Comparison of ENCODE assay signal across 35 cellular contexts in genomic region chr1:190183588-190183987, GRCh38.
DNase-seq lines count a peak whose midpoint lies in the region; ATAC-seq, FAIRE-seq and TF ChIP-seq lines count a peak whose summit lies in the region.
"Had no signal": no experiment of that assay in that cellular context is flagged by ENCODE, and none has a peak within 500 bp of the region (broad histone marks: within the 10 kb centered on the region; RNA-seq: fewer than 3 reads in every experiment).

No MANE protein-coding gene starts in this region.

- TF ChIP-seq CTCF in cardiac muscle cell (IDR thresholded peaks at IDR 0.05; ENCODE audit: low read depth, low read length) (no peak), heart right ventricle (IDR thresholded peaks at IDR 0.05) (no peak), H1 (IDR thresholded peaks at IDR 0.05; ENCODE audit: control extremely low read depth in 1 of 3, insufficient read depth in 1 of 3, low read depth in 1 of 3, low read length in 3 of 3) (no peak), endodermal cell (conservative IDR thresholded peaks at IDR 0.05) (no peak), gastrocnemius medialis (IDR thresholded peaks at IDR 0.05 in 4 of 5, conservative IDR thresholded peaks at IDR 0.05 in 1 of 5) (no peak), Caco-2 (IDR thresholded peaks at IDR 0.05; ENCODE audit: insufficient read depth in 1 of 2, low read depth in 1 of 2, low read length in 1 of 2, severe bottlenecking in 1 of 2, unreplicated experiment in 1 of 2) (no peak)

- H2BK20ac ChIP-seq in H1 (ENCODE audit: low read length): no peak overlapping the region

- intact Hi-C loops in heart right ventricle (cut with DNase I) (loop anchor here in 1 of 10 donors (10.0 kb wide), 1 partner anchor 1179 kb away; no protein-coding TSS in a partner anchor), gastrocnemius medialis (cut with DNase I; ENCODE audit: low total_unique reads) (no loop called here), Caco-2 (cut with micrococcal nuclease; ENCODE audit: unreplicated experiment) (no loop called here)

- H4K5ac ChIP-seq in H1 (ENCODE audit: insufficient read length, low read depth, low read length) (no peak overlapping the region), mesendoderm (ENCODE audit: low read length) (no peak overlapping the region)

- BruUV-seq in Caco-2 (replicated peaks; lab: Mats Ljungman, UMichigan): no TSS peak

- H4K91ac ChIP-seq in H1 (replicated peaks; ENCODE audit: insufficient read length, low read length): no peak overlapping the region

- H3K4me2 ChIP-seq in H1 (ENCODE audit: insufficient read depth in 1 of 2, low read depth in 2 of 2, low read length in 2 of 2) (no peak overlapping the region), mesendoderm (ENCODE audit: low read length) (no peak overlapping the region)
- H3K4me2 ChIP-seq: A549; BLaER1; BLaER1 treated with 17β-estradiol and CSF1 and Interleukin-3, amounts not matched to agents 10 nM and 100 nM had no signal

- H3K27me3 ChIP-seq in cardiac muscle cell (no peaks in the 10 kb centered on the region), heart right ventricle (no peaks in the 10 kb centered on the region), H1 (replicated peaks in 1 of 4; ENCODE audit: control insufficient read depth in 3 of 4, extremely low read depth in 1 of 4, insufficient read depth in 3 of 4, low read length in 3 of 4) (no peaks in the 10 kb centered on the region), endodermal cell (ENCODE audit: control insufficient read depth, insufficient read depth, low read length, poor library complexity, severe bottlenecking) (no peaks in the 10 kb centered on the region), mesendoderm (ENCODE audit: insufficient read depth, low read length, poor library complexity) (no peaks in the 10 kb centered on the region), gastrocnemius medialis (no peaks in the 10 kb centered on the region), Caco-2 (replicated peaks; ENCODE audit: control insufficient read depth, insufficient read depth, low read length) (no peaks in the 10 kb centered on the region)
- H3K27me3 ChIP-seq: BE2C; BLaER1; BLaER1 treated with 17β-estradiol and CSF1 and Interleukin-3, amounts not matched to agents 10 nM and 100 nM had no signal

- DNase-seq in cardiac muscle cell (ENCODE audit: low read depth in 1 of 2, low spot score in 1 of 2): peak in 1 of 2 donors; percentile 45
- DNase-seq in heart right ventricle: no peak
- DNase-seq in H1 (ENCODE audit: low read depth in 1 of 2, low spot score in 2 of 2): no peak
- DNase-seq in endodermal cell: peak; percentile 64
- peak; percentile 61 for DNase-seq in mesendoderm
- DNase-seq in gastrocnemius medialis: no peak
- DNase-seq in Caco-2: no peak
- DNase-seq: 8988T; ACHN; AML-193; BE2C; C1 segment of cervical spinal cord; Calu3; CD4-positive, alpha-beta memory T cell; CD4-positive, alpha-beta T cell; CD4-positive, CD25-positive, alpha-beta regulatory T cell; CD8-positive, alpha-beta memory T cell; CD8-positive, alpha-beta T cell; COR-L47; DMS 273 treated with DMSO at 0.1 percent for 48 hours; DMS153; DMS53; DMS79; DMS79 treated with DMSO at 0.1 percent for 48 hours; DND-41; EL had no signal

- no peaks in the 10 kb centered on the region for H3K36me3 ChIP-seq in cardiac muscle cell
- no peaks in the 10 kb centered on the region for H3K36me3 ChIP-seq in heart right ventricle
- no peaks in the 10 kb centered on the region for H3K36me3 ChIP-seq in H1 (ENCODE audit: control insufficient read depth in 2 of 4, insufficient read depth in 4 of 4, low read length in 3 of 4)
- H3K36me3 ChIP-seq in endodermal cell (ENCODE audit: control insufficient read depth, insufficient read depth, low read length): no peaks in the 10 kb centered on the region
- no peaks in the 10 kb centered on the region for H3K36me3 ChIP-seq in mesendoderm (ENCODE audit: control insufficient read depth, insufficient read depth, low read length)
- H3K36me3 ChIP-seq in gastrocnemius medialis: no peaks in the 10 kb centered on the region
- H3K36me3 ChIP-seq in Caco-2 (ENCODE audit: control insufficient read depth, insufficient read depth, low read length): no peaks in the 10 kb centered on the region
- H3K36me3 ChIP-seq: BE2C; BLaER1; BLaER1 treated with 17β-estradiol and CSF1 and Interleukin-3, amounts not matched to agents 10 nM and 100 nM had no signal

- H3K4me3 Mint-ChIP-seq in endodermal cell (no peak overlapping the region), Caco-2 (ENCODE audit: unreplicated experiment) (no peak overlapping the region)
- H3K4me3 Mint-ChIP-seq: B cell; CD14-positive monocyte; CD4-positive, alpha-beta memory T cell; CD4-positive, alpha-beta T cell; CD4-positive, CD25-positive, alpha-beta regulatory T cell; CD8-positive, alpha-beta memory T cell; CD8-positive, alpha-beta T cell had no signal

- in situ Hi-C loops in gastrocnemius medialis (cut with MboI; ENCODE audit: low sequenced_read_pairs in 4 of 4): no loop called here

- H3K14ac ChIP-seq in H1 (ENCODE audit: insufficient read length): no peak overlapping the region

- no peak overlapping the region for H2BK12ac ChIP-seq in H1 (ENCODE audit: low read depth, low read length)

- peaks cover 17% of the 10 kb centered on the region for H3K4me1 ChIP-seq in cardiac muscle cell (ENCODE audit: low read depth)
- H3K4me1 ChIP-seq in heart right ventricle: no peaks in the 10 kb centered on the region
- no peaks in the 10 kb centered on the region for H3K4me1 ChIP-seq in H1 (replicated peaks in 1 of 4; ENCODE audit: control insufficient read depth in 3 of 4, insufficient read depth in 4 of 4, low read length in 3 of 4)
- H3K4me1 ChIP-seq in endodermal cell (ENCODE audit: control insufficient read depth, insufficient read depth, low read length): peaks cover 5% of the 10 kb centered on the region
- no peaks in the 10 kb centered on the region for H3K4me1 ChIP-seq in mesendoderm (ENCODE audit: control insufficient read depth, low read depth, low read length)
- H3K4me1 ChIP-seq in gastrocnemius medialis: no peaks in the 10 kb centered on the region
- peaks cover 12% of the 10 kb centered on the region for H3K4me1 ChIP-seq in Caco-2
- H3K4me1 ChIP-seq: BE2C; BLaER1; BLaER1 treated with 17β-estradiol and CSF1 and Interleukin-3, amounts not matched to agents 10 nM and 100 nM had no signal

- CTCF ChIA-PET in H1 (lab: Charles Lee; ENCODE audit: partially characterized antibody) (interaction anchor here (0.9 kb wide), 2 partner anchors 63 to 947 kb away, joined by 3 to 4 read pairs; no protein-coding TSS in a partner anchor), Caco-2 (lab: Charles Lee) (no interaction called here)

- H3K18ac ChIP-seq in H1 (ENCODE audit: extremely low read depth, low read length): no peak overlapping the region
- no peak overlapping the region for H3K18ac ChIP-seq in mesendoderm (ENCODE audit: low read length)

- H4K8ac ChIP-seq in H1 (ENCODE audit: extremely low read depth, insufficient read depth, low read length): no peak overlapping the region
- no peak overlapping the region for H4K8ac ChIP-seq in mesendoderm (ENCODE audit: low read depth, low read length)

- POLR2A ChIA-PET in H1 (lab: Charles Lee; ENCODE audit: partially characterized antibody): no interaction called here
- POLR2A ChIA-PET in Caco-2 (lab: Charles Lee): no interaction called here

- no peaks in the 10 kb centered on the region for H3K23me2 ChIP-seq in H1 (ENCODE audit: low read depth, low read length)

- ATAC-seq in heart right ventricle (no peak), GM21619 (IDR thresholded peaks at IDR 0.05; ENCODE audit: unreplicated experiment) (no peak), gastrocnemius medialis (no peak)
- ATAC-seq: A549; CD8-positive, alpha-beta T cell had no signal

- H3K4ac ChIP-seq in H1 (replicated peaks; ENCODE audit: insufficient read length, low read depth, low read length): no peak overlapping the region
- H3K4ac ChIP-seq in mesendoderm (ENCODE audit: low read depth, low read length): no peak overlapping the region

- 0 out of 2 replicates have a peak overlapping the region, but pooled peaks have one; percentile 14 for H2AFZ ChIP-seq in H1 (ENCODE audit: low read length)

- FAIRE-seq in H1 (lab: Jason Lieb, UNC): no peak
- FAIRE-seq: A204.1, A549 had no signal

- H3K79me1 ChIP-seq in H1 (ENCODE audit: low read depth, low read length): no peaks in the 10 kb centered on the region
- H3K79me1 ChIP-seq in mesendoderm (ENCODE audit: low read length): no peaks in the 10 kb centered on the region

- TF ChIP-seq RAD21 in H1 (IDR thresholded peaks at IDR 0.05 in 1 of 2, conservative IDR thresholded peaks at IDR 0.05 in 1 of 2; ENCODE audit: low read depth in 2 of 2, low read length in 2 of 2): no peak

- no peak overlapping the region for H3K23ac ChIP-seq in H1 (ENCODE audit: insufficient read length)
- H3K23ac ChIP-seq in mesendoderm (ENCODE audit: low read length): no peak overlapping the region

- no peak overlapping the region for H2AK5ac ChIP-seq in H1 (ENCODE audit: low read depth, low read length)
- no peak overlapping the region for H2AK5ac ChIP-seq in mesendoderm (ENCODE audit: low read length)

- H2BK120ac ChIP-seq in H1 (replicated peaks; ENCODE audit: low read depth, low read length) (no peak overlapping the region), mesendoderm (ENCODE audit: low read depth, low read length) (no peak overlapping the region)

- TF ChIP-seq EP300 in H1 (IDR thresholded peaks at IDR 0.05; ENCODE audit: borderline replicate concordance in 1 of 2, low read depth in 2 of 2, low read length in 2 of 2): no peak

- H3K9ac ChIP-seq in H1 (replicated peaks in 1 of 4; ENCODE audit: extremely low read depth in 1 of 4, low read depth in 3 of 4, low read length in 3 of 4) (no peak overlapping the region), endodermal cell (ENCODE audit: extremely low read depth, low read length, poor library complexity, severe bottlenecking) (no peak overlapping the region), mesendoderm (ENCODE audit: low read length) (no peak overlapping the region)
- H3K9ac ChIP-seq: BLaER1; BLaER1 treated with 17β-estradiol and CSF1 and Interleukin-3, amounts not matched to agents 10 nM and 100 nM had no signal

- no peaks in the 10 kb centered on the region for H3K9me3 Mint-ChIP-seq in endodermal cell
- H3K9me3 Mint-ChIP-seq in Caco-2 (ENCODE audit: unreplicated experiment): no peaks in the 10 kb centered on the region

- H2BK15ac ChIP-seq in H1 (ENCODE audit: low read length) (no peak overlapping the region), mesendoderm (replicated peaks; ENCODE audit: low read depth) (no peak overlapping the region)

- no peak overlapping the region for H3K4me3 ChIP-seq in cardiac muscle cell
- H3K4me3 ChIP-seq in heart right ventricle: no peak overlapping the region
- H3K4me3 ChIP-seq in H1 (ENCODE audit: extremely low read depth in 1 of 4, insufficient read depth in 2 of 4, low read depth in 3 of 4, low read length in 4 of 4): no peak overlapping the region
- no peak overlapping the region for H3K4me3 ChIP-seq in endodermal cell (ENCODE audit: low read length)
- no peak overlapping the region for H3K4me3 ChIP-seq in mesendoderm (ENCODE audit: low read length)
- H3K4me3 ChIP-seq in gastrocnemius medialis: no peak overlapping the region
- H3K4me3 ChIP-seq in Caco-2 (ENCODE audit: low read depth, low read length): no peak overlapping the region
- H3K4me3 ChIP-seq: A549; BLaER1; BLaER1 treated with 17β-estradiol and CSF1 and Interleukin-3, amounts not matched to agents 10 nM and 100 nM had no signal

- H3K56ac ChIP-seq in H1 (replicated peaks; ENCODE audit: insufficient read length, low read depth, low read length) (no peak overlapping the region), mesendoderm (ENCODE audit: low read length) (no peak overlapping the region)

- H3K27ac Mint-ChIP-seq in endodermal cell: no peak overlapping the region
- no peak overlapping the region for H3K27ac Mint-ChIP-seq in Caco-2 (ENCODE audit: unreplicated experiment)
- H3K27ac Mint-ChIP-seq: B cell; CD14-positive monocyte; CD4-positive, alpha-beta memory T cell; CD4-positive, alpha-beta T cell; CD4-positive, CD25-positive, alpha-beta regulatory T cell; CD8-positive, alpha-beta memory T cell; CD8-positive, alpha-beta T cell had no signal

- no peaks in the 10 kb centered on the region for H3K79me2 ChIP-seq in H1 (ENCODE audit: control insufficient read depth in 1 of 2, insufficient read depth in 2 of 2, low read length in 2 of 2)
- H3K79me2 ChIP-seq in mesendoderm (ENCODE audit: control insufficient read depth, insufficient read depth, low read length): no peaks in the 10 kb centered on the region

- H2BK5ac ChIP-seq in H1 (ENCODE audit: low read depth, low read length) (no peak overlapping the region), mesendoderm (ENCODE audit: low read length) (no peak overlapping the region)

- peaks cover 14% of the 10 kb centered on the region for H3K4me1 Mint-ChIP-seq in endodermal cell
- peaks cover 6% of the 10 kb centered on the region for H3K4me1 Mint-ChIP-seq in Caco-2 (ENCODE audit: low read depth, unreplicated experiment)
- H3K4me1 Mint-ChIP-seq: B cell; CD14-positive monocyte; CD4-positive, alpha-beta memory T cell; CD4-positive, CD25-positive, alpha-beta regulatory T cell; CD8-positive, alpha-beta memory T cell had no signal

- no peaks in the 10 kb centered on the region for H3K9me3 ChIP-seq in cardiac muscle cell (ENCODE audit: low read depth)
- H3K9me3 ChIP-seq in heart right ventricle: no peaks in the 10 kb centered on the region
- H3K9me3 ChIP-seq in H1 (ENCODE audit: insufficient read depth in 2 of 2, low read depth in 1 of 2, low read length in 1 of 2): no peaks in the 10 kb centered on the region
- no peaks in the 10 kb centered on the region for H3K9me3 ChIP-seq in endodermal cell (ENCODE audit: control insufficient read depth, low read length)
- no peaks in the 10 kb centered on the region for H3K9me3 ChIP-seq in gastrocnemius medialis
- H3K9me3 ChIP-seq in Caco-2: no peaks in the 10 kb centered on the region
- H3K9me3 ChIP-seq: A549; BE2C; BLaER1; BLaER1 treated with 17β-estradiol and CSF1 and Interleukin-3, amounts not matched to agents 10 nM and 100 nM had no signal

- TF ChIP-seq POLR2A in H1 (IDR thresholded peaks at IDR 0.05; ENCODE audit: control extremely low read depth in 1 of 2, low read depth in 2 of 2, low read length in 2 of 2): no peak
- no peak for TF ChIP-seq POLR2A in gastrocnemius medialis (IDR thresholded peaks at IDR 0.05)

- no peaks in the 10 kb centered on the region for H4K20me1 ChIP-seq in H1 (replicated peaks in 1 of 2; ENCODE audit: control insufficient read depth in 1 of 2, insufficient read depth in 2 of 2, low read length in 2 of 2)
- H4K20me1 ChIP-seq: BLaER1; BLaER1 treated with 17β-estradiol and CSF1 and Interleukin-3, amounts not matched to agents 10 nM and 100 nM had no signal

- H3K27me3 Mint-ChIP-seq in endodermal cell (ENCODE audit: insufficient read depth) (no peaks in the 10 kb centered on the region), Caco-2 (ENCODE audit: insufficient read depth, unreplicated experiment) (no peaks in the 10 kb centered on the region)
- H3K27me3 Mint-ChIP-seq: B cell; CD4-positive, alpha-beta memory T cell; CD4-positive, alpha-beta T cell; CD4-positive, CD25-positive, alpha-beta regulatory T cell; CD8-positive, alpha-beta memory T cell had no signal

- 0 to 28% methylated on average over 1 of the region's 1 CpG for WGBS in heart right ventricle, 2 donors
- 85% methylated on average over 1 of the region's 1 CpG; no CpG with 5 or more reads in 1 of the 2 experiments for WGBS in H1 (ENCODE audit: extremely low coverage in 1 of 2, insufficient coverage in 1 of 2, insufficient read length in 1 of 2, insufficient replicate concordance in 2 of 2, low coverage in 1 of 2, low lambda C conversion rate in 2 of 2, missing lambda C conversion rate in 1 of 2), 2 experiments
- 33% methylated on average over 1 of the region's 1 CpG; no CpG with 5 or more reads in 1 of the 2 experiments for WGBS in endodermal cell (ENCODE audit: insufficient coverage in 1 of 2, insufficient read length in 1 of 2), 2 experiments
- no CpG with 5 or more reads among the region's 1 CpG for WGBS in mesendoderm (ENCODE audit: extremely low coverage, insufficient coverage, low lambda C conversion rate)

- H3K27ac ChIP-seq in cardiac muscle cell (peak overlapping the region; percentile 53), heart right ventricle (no peak overlapping the region), H1 (ENCODE audit: low read depth, low read length) (no peak overlapping the region), endodermal cell (ENCODE audit: low read depth, low read length) (no peak overlapping the region), mesendoderm (ENCODE audit: low read depth, low read length) (no peak overlapping the region), gastrocnemius medialis (no peak overlapping the region)
- H3K27ac ChIP-seq: 22Rv1; A549; BLaER1; BLaER1 treated with 17β-estradiol and CSF1 and Interleukin-3, amounts not matched to agents 10 nM and 100 nM; C4-2B had no signal

- H3K36me3 Mint-ChIP-seq in endodermal cell (ENCODE audit: low read depth) (no peaks in the 10 kb centered on the region), Caco-2 (ENCODE audit: insufficient read depth, unreplicated experiment) (no peaks in the 10 kb centered on the region)
- H3K36me3 Mint-ChIP-seq: CD14-positive monocyte; CD4-positive, alpha-beta memory T cell; CD4-positive, CD25-positive, alpha-beta regulatory T cell; CD8-positive, alpha-beta memory T cell; CD8-positive, alpha-beta T cell had no signal

Comparison
In these comparisons a context has a peak if more than half of its experiments do, and no peak if none do; other contexts are left out.
1. DNase-seq: peak in endodermal cell (single experiment) and mesendoderm (single experiment); none in heart right ventricle (0 of 2), H1 (0 of 2), gastrocnemius medialis (0 of 2) and Caco-2 (0 of 2).